ENCODE assay signal across 10 cellular contexts in genomic region chr19:40805258-40805868, GRCh38. TPM values are rescaled to one million over a fixed set of nuclear protein-coding genes. Genes with fewer than 3 reads are reported as not detected.
DNase-seq lines count a peak whose midpoint lies in the region; ATAC-seq and TF ChIP-seq lines count a peak whose summit lies in the region.
"Had no signal": no experiment of that assay in that cellular context is flagged by ENCODE, and none has a peak within 500 bp of the region (broad histone marks: within the 10 kb centered on the region; RNA-seq: fewer than 3 reads in every experiment).

No MANE protein-coding gene starts in this region.

- peaks cover 92% of the 10 kb centered on the region for H3K79me2 ChIP-seq in SK-N-SH (ENCODE audit: insufficient read depth)

- peaks cover 18% of the 10 kb centered on the region for H3F3A ChIP-seq in SK-N-SH (replicated peaks; ENCODE audit: insufficient read depth)

- no peak overlapping the region for H2AFZ ChIP-seq in SK-N-SH (ENCODE audit: low read depth)

- TF ChIP-seq RAD21 in SK-N-SH (IDR thresholded peaks at IDR 0.05; ENCODE audit: low read length), result no peak

- H3K4me2 ChIP-seq in SK-N-SH, result no peak overlapping the region

- H3K4me3 ChIP-seq in SK-N-SH (ENCODE audit: low read depth in 2 of 2, low read length in 1 of 2), result no peak overlapping the region
- no peak overlapping the region for H3K4me3 ChIP-seq in adipocyte (ENCODE audit: low read length)
- H3K4me3 ChIP-seq in left lung, result no peak overlapping the region
- H3K4me3 ChIP-seq: testis had no signal

- H3K9ac ChIP-seq in SK-N-SH (no peak overlapping the region), adipocyte (ENCODE audit: low read length) (peak overlapping the region; percentile 30)

- TF ChIP-seq CTCF in SK-N-SH (IDR thresholded peaks at IDR 0.05), result no peak
- TF ChIP-seq CTCF in left lung (IDR thresholded peaks at IDR 0.05), result no peak

- H3K4me1 ChIP-seq in SK-N-SH (ENCODE audit: control insufficient read depth in 1 of 2, insufficient read depth in 2 of 2, low read depth in 1 of 2, low read length in 1 of 2) (peaks cover 40 to 69% of the 10 kb centered on the region in 2 experiments; a peak in 3 of 4 replicates), adipocyte (ENCODE audit: control insufficient read depth, insufficient read depth, low read length) (peaks cover 58% of the 10 kb centered on the region), left lung (peaks cover 63 to 99% of the 10 kb centered on the region in 2 donors)

- CTCF ChIA-PET in SK-N-SH (lab: Yijun Ruan, JAX), result interaction anchor here (0.8 to 5.4 kb wide), 5 partner anchors 13 to 171 kb away, joined by 3 to 54 read pairs (median 18); partner anchors contain the start of genes ACTMAP, COQ8B, ITPKC and SNRPA

- H3K27me3 ChIP-seq in SK-N-SH (ENCODE audit: insufficient read depth) (no peaks in the 10 kb centered on the region), adipocyte (replicated peaks; ENCODE audit: control insufficient read depth, insufficient read depth, low read length) (no peaks in the 10 kb centered on the region), left lung (no peaks in the 10 kb centered on the region)
- H3K27me3 ChIP-seq: testis had no signal

- peaks cover 94% of the 10 kb centered on the region for H4K20me1 ChIP-seq in SK-N-SH (ENCODE audit: insufficient read depth)

- intact Hi-C loops in left lung (cut with DNase I), result no loop called here

- ATAC-seq in SK-N-SH treated with all-trans-retinoic acid at 6 μM for 48 hours (no peak), left lung (no peak), HG03457 (IDR thresholded peaks at IDR 0.05; ENCODE audit: unreplicated experiment) (no peak)

- in situ Hi-C loops in ACHN (cut with HindIII; ENCODE audit: low pct_ligation_motif_present, low pct_unique_long_range_greater_than_20kb, low sequenced_read_pairs), result no loop called here

- POLR2A ChIA-PET in SK-N-SH (lab: Yijun Ruan, JAX), result no interaction called here

- no peak for TF ChIP-seq EP300 in SK-N-SH (IDR thresholded peaks at IDR 0.05; ENCODE audit: borderline replicate concordance in 1 of 2, low read depth in 1 of 2, low read length in 1 of 2)

- DNase-seq in SK-N-SH (no peak), adipocyte (ENCODE audit: low read depth) (no peak), left lung (peak in 1 of 2 donors; percentile 52), substantia nigra (lab: John Stamatoyannopoulos, UW) (no peak), ACHN (no peak), NCI-H2227 treated with DMSO at 0.1 percent for 48 hours (lab: John Stamatoyannopoulos, UW) (no peak)
- DNase-seq: NCI-H1694 treated with DMSO at 0.1 percent for 48 hours, testis had no signal

- H3K36me3 ChIP-seq in SK-N-SH (replicated peaks in 1 of 2; ENCODE audit: control insufficient read depth in 1 of 2, insufficient read depth in 2 of 2, low read length in 1 of 2) (peaks cover 40 to 60% of the 10 kb centered on the region in 2 experiments), adipocyte (ENCODE audit: control insufficient read depth, insufficient read depth, low read length, severe bottlenecking) (peaks cover 66% of the 10 kb centered on the region), left lung (peaks cover 0 to 86% of the 10 kb centered on the region in 2 donors)

- WGBS in SK-N-SH (ENCODE audit: low lambda C conversion rate), result no CpG with 5 or more reads among the region's 2 CpGs

- H3K27ac ChIP-seq in SK-N-SH (ENCODE audit: low read depth in 2 of 2, low read length in 1 of 2) (peak overlapping the region; percentile 72 to 78; a peak in 3 of 4 replicates), left lung (peak overlapping the region; percentile 56 to 91), substantia nigra (ENCODE audit: low read depth, low read length, poor library complexity, severe bottlenecking) (peak overlapping the region; percentile 79)

- H3K9me3 ChIP-seq in SK-N-SH (no peaks in the 10 kb centered on the region), adipocyte (ENCODE audit: control insufficient read depth, low read length) (no peaks in the 10 kb centered on the region), left lung (no peaks in the 10 kb centered on the region)
- H3K9me3 ChIP-seq: testis had no signal

- no peaks in the 10 kb centered on the region for H3K9me2 ChIP-seq in SK-N-SH

TF ChIP-seq in SK-N-SH, 30 proteins besides CTCF, POLR2A, EP300 and RAD21:
- TF ChIP-seq TEAD4 (IDR thresholded peaks at IDR 0.05; ENCODE audit: borderline replicate concordance, insufficient read depth) (no peak), CHD2 (IDR thresholded peaks at IDR 0.05; ENCODE audit: low read length, partially characterized antibody) (no peak), SIN3A (IDR thresholded peaks at IDR 0.05; ENCODE audit: borderline replicate concordance, low read depth, low read length) (no peak), ELF1 (IDR thresholded peaks at IDR 0.05) (no peak), NFIC (IDR thresholded peaks at IDR 0.05; ENCODE audit: borderline replicate concordance) (no peak), NRF1 (IDR thresholded peaks at IDR 0.05; ENCODE audit: low read depth, low read length) (no peak), TCF12 (IDR thresholded peaks at IDR 0.05) (no peak), FOXM1 (IDR thresholded peaks at IDR 0.05; ENCODE audit: low read depth) (no peak), SMC3 (IDR thresholded peaks at IDR 0.05; ENCODE audit: low read depth, low read length) (no peak), POLR2AphosphoS5 (IDR thresholded peaks at IDR 0.05; ENCODE audit: low read depth, low read length) (no peak), GATA2 (CRISPR knock-in tag; IDR thresholded peaks at IDR 0.05) (no peak)
- TF ChIP-seq, protein P1, sequence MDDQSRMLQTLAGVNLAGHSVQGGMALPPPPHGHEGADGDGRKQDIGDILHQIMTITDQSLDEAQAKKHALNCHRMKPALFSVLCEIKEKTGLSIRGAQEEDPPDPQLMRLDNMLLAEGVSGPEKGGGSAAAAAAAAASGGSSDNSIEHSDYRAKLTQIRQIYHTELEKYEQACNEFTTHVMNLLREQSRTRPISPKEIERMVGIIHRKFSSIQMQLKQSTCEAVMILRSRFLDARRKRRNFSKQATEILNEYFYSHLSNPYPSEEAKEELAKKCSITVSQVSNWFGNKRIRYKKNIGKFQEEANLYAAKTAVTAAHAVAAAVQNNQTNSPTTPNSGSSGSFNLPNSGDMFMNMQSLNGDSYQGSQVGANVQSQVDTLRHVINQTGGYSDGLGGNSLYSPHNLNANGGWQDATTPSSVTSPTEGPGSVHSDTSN (IDR thresholded peaks at IDR 0.05), result no peak

TF ChIP-seq in SK-N-SH treated with all-trans-retinoic acid at 6 μM for 48 hours, 23 proteins besides CTCF, POLR2A, EP300 and RAD21 (continues in another document):
- no peak for TF ChIP-seq ZNF8 (CRISPR knock-in tag; IDR thresholded peaks at IDR 0.05)
- TF ChIP-seq, protein P2, sequence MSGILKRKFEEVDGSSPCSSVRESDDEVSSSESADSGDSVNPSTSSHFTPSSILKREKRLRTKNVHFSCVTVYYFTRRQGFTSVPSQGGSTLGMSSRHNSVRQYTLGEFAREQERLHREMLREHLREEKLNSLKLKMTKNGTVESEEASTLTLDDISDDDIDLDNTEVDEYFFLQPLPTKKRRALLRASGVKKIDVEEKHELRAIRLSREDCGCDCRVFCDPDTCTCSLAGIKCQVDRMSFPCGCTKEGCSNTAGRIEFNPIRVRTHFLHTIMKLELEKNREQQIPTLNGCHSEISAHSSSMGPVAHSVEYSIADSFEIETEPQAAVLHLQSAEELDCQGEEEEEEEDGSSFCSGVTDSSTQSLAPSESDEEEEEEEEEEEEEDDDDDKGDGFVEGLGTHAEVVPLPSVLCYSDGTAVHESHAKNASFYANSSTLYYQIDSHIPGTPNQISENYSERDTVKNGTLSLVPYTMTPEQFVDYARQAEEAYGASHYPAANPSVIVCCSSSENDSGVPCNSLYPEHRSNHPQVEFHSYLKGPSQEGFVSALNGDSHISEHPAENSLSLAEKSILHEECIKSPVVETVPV (CRISPR knock-in tag; IDR thresholded peaks at IDR 0.05), result no peak
- TF ChIP-seq ZNF565 (CRISPR knock-in tag; conservative IDR thresholded peaks at IDR 0.05; ENCODE audit: low read depth), result no peak
- no peak for TF ChIP-seq ZFP30 (CRISPR knock-in tag; IDR thresholded peaks at IDR 0.05)
- TF ChIP-seq, protein P3, sequence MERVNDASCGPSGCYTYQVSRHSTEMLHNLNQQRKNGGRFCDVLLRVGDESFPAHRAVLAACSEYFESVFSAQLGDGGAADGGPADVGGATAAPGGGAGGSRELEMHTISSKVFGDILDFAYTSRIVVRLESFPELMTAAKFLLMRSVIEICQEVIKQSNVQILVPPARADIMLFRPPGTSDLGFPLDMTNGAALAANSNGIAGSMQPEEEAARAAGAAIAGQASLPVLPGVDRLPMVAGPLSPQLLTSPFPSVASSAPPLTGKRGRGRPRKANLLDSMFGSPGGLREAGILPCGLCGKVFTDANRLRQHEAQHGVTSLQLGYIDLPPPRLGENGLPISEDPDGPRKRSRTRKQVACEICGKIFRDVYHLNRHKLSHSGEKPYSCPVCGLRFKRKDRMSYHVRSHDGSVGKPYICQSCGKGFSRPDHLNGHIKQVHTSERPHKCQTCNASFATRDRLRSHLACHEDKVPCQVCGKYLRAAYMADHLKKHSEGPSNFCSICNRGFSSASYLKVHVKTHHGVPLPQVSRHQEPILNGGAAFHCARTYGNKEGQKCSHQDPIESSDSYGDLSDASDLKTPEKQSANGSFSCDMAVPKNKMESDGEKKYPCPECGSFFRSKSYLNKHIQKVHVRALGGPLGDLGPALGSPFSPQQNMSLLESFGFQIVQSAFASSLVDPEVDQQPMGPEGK (CRISPR knock-in tag; IDR thresholded peaks at IDR 0.05; ENCODE audit: borderline replicate concordance), result no peak
- TF ChIP-seq TOX (CRISPR knock-in tag; IDR thresholded peaks at IDR 0.05; ENCODE audit: borderline replicate concordance), result no peak
- no peak for TF ChIP-seq OSR1 (CRISPR knock-in tag; IDR thresholded peaks at IDR 0.05)

RNA-seq across cellular contexts. Expression of gene EGLN2, which starts 6.4 kb away (rescaled TPM):
- 39.7 and 43.0 TPM in 2 replicates for polyA plus RNA-seq in SK-N-SH (2012; rRNA removed)
- polyA plus RNA-seq in SK-N-SH (2012; cell fraction: cytosol; rRNA removed), result 15.8 and 28.4 TPM in 2 replicates
- polyA plus RNA-seq in SK-N-SH (2012; cell fraction: nucleus; rRNA removed), result 68.5 and 79.1 TPM in 2 replicates
- total RNA-seq in left lung, result 100 to 1,000 TPM; 139 to 150 TPM

RNA-seq across cellular contexts. Expression of gene RAB4B, which starts 27.3 kb away (rescaled TPM):
- polyA plus RNA-seq in SK-N-SH (2012; rRNA removed), result 49.1 and 53.2 TPM in 2 replicates
- 25.6 and 37.3 TPM in 2 replicates for polyA plus RNA-seq in SK-N-SH (2012; cell fraction: cytosol; rRNA removed)
- polyA plus RNA-seq in SK-N-SH (2012; cell fraction: nucleus; rRNA removed), result 72.9 and 92.4 TPM in 2 replicates
- 10 to 100 TPM; 42.6 to 50.4 TPM for total RNA-seq in left lung

RNA-seq across cellular contexts. Expression of gene MIA, which starts 30.0 kb away (rescaled TPM):
- polyA plus RNA-seq in SK-N-SH (2012; rRNA removed), result 0.47 TPM in 1 of 2 replicates, not detected in the other
- 0.38 TPM in 1 of 2 replicates, not detected in the other for polyA plus RNA-seq in SK-N-SH (2012; cell fraction: cytosol; rRNA removed)
- polyA plus RNA-seq in SK-N-SH (2012; cell fraction: nucleus; rRNA removed), result 0.22 and 0.50 TPM in 2 replicates
- under 1 TPM in 1 of 2 donors, not detected in 1; 0.89 TPM for total RNA-seq in left lung

RNA-seq across cellular contexts. Expression of gene CYP2A6, which starts 44.9 kb away (rescaled TPM):
- not detected in 2 replicates for polyA plus RNA-seq in SK-N-SH (2012; rRNA removed)
- not detected in 2 replicates for polyA plus RNA-seq in SK-N-SH (2012; cell fraction: cytosol; rRNA removed)
- not detected in 2 replicates for polyA plus RNA-seq in SK-N-SH (2012; cell fraction: nucleus; rRNA removed)
- under 1 TPM in 1 of 2 donors, not detected in 1; 0.31 TPM for total RNA-seq in left lung
- total RNA-seq: testis had no signal

RNA-seq across cellular contexts. Expression of gene SNRPA, which starts 54.4 kb away (rescaled TPM):
- 69.5 and 121 TPM in 2 replicates for polyA plus RNA-seq in SK-N-SH (2012; rRNA removed)
- 64.4 and 91.0 TPM in 2 replicates for polyA plus RNA-seq in SK-N-SH (2012; cell fraction: cytosol; rRNA removed)
- 274 and 286 TPM in 2 replicates for polyA plus RNA-seq in SK-N-SH (2012; cell fraction: nucleus; rRNA removed)
- total RNA-seq in left lung, result 10 to 100 TPM; 46.1 to 79.1 TPM
